ENCODE assay signal across 8 cellular contexts in genomic region chr20:48374041-48374907, GRCh38.
DNase-seq lines count a peak whose midpoint lies in the region; ATAC-seq, FAIRE-seq and TF ChIP-seq lines count a peak whose summit lies in the region.
"Not testable (repeated sequence)": the region's sequence is repeated elsewhere in the genome, so short reads cannot be mapped to it uniquely, and the experiment has no call there.

No MANE protein-coding gene starts in this region.

- TF ChIP-seq POLR2A in HepG2 (IDR thresholded peaks at IDR 0.05; ENCODE audit: insufficient read depth in 1 of 2, low read depth in 2 of 2, low read length in 2 of 2), result not testable (repeated sequence)

- peak overlapping the region; percentile 30 for H3K4me2 ChIP-seq in HepG2 (ENCODE audit: low read depth, low read length)

- in situ Hi-C loops in GM13977 (cut with MboI; ENCODE audit: low pct_unique_long_range_greater_than_20kb, low sequenced_read_pairs, unreplicated experiment); brain microvascular endothelial cell (cut with HindIII; ENCODE audit: low pct_ligation_motif_present, low sequenced_read_pairs): not testable (repeated sequence)
- in situ Hi-C loops in HepG2 (cut with HindIII; ENCODE audit: extremely low pct_ligation_motif_present, low pct_unique_long_range_greater_than_20kb), result loop anchor here (10.0 kb wide), 1 partner anchor 399 kb away; no protein-coding TSS in a partner anchor

- H2AFZ ChIP-seq in HepG2 (ENCODE audit: low read length), result not testable (repeated sequence)

- not testable (repeated sequence) for H3K4me3 ChIP-seq in brain microvascular endothelial cell (ENCODE audit: low read depth, low read length); HepG2 (replicated peaks in 1 of 3; ENCODE audit: insufficient read depth in 1 of 3, low read depth in 2 of 3, low read length in 3 of 3); pancreas

- H3K27me3 ChIP-seq in brain microvascular endothelial cell (replicated peaks); HepG2 (ENCODE audit: control insufficient read depth in 1 of 2, insufficient read depth in 2 of 2, low read length in 2 of 2); pancreas: not testable (repeated sequence)

- intact Hi-C loops in head of caudate nucleus (cut with DNase I); pancreas (cut with DNase I): not testable (repeated sequence)
- intact Hi-C loops in HepG2 (cut with micrococcal nuclease; ENCODE audit: unreplicated experiment), result loop anchor here (10.0 kb wide), 1 partner anchor 551 kb away; the partner anchor contains the start of gene ARFGEF2

- peak; percentile 37 for DNase-seq in GM13977 (ENCODE audit: low spot score)
- DNase-seq in NCI-H1092 treated with DMSO at 0.1 percent for 48 hours (lab: John Stamatoyannopoulos, UW), result peak; percentile 41
- DNase-seq in RWPE1 (ENCODE audit: low spot score), result peak; percentile 26
- DNase-seq in brain microvascular endothelial cell, result peak; percentile 7
- DNase-seq in head of caudate nucleus, result peak in 34 of 42 donors; percentile 15 to 69 (median 35)
- DNase-seq in HepG2 (ENCODE audit: low spot score), result not testable (repeated sequence)
- peak in 3 of 6 donors; percentile 13 to 48 (median 38) for DNase-seq in pancreas
- DNase-seq in ureter (ENCODE audit: low spot score), result peak; percentile 59

- H3K9ac ChIP-seq in HepG2 (ENCODE audit: insufficient read depth, low read depth, low read length), result peak overlapping the region; percentile 40

- not testable (repeated sequence) for H3K79me2 ChIP-seq in HepG2 (ENCODE audit: insufficient read depth, low read length)

- 88% methylated on average over 24 of the region's 26 CpGs for WGBS in HepG2 (ENCODE audit: low lambda C conversion rate)
- WGBS in pancreas, 2 donors, result 31 to 33% methylated on average over 26 of the region's 26 CpGs

- CTCF ChIA-PET in RWPE1 (lab: Yijun Ruan, JAX), result interaction anchor here (0.6 to 1.2 kb wide), 3 partner anchors 78 to 591 kb away, joined by 3 to 4 read pairs (median 3); no protein-coding TSS in a partner anchor
- CTCF ChIA-PET in HepG2 (lab: Yijun Ruan, JAX; ENCODE audit: low intra/inter-chr PET ratio, low total read pairs), result not testable (repeated sequence)

- TF ChIP-seq CTCF in GM13977 (IDR thresholded peaks at IDR 0.05; ENCODE audit: extremely low read depth, insufficient read depth, missing control alignments), result peak; percentile 38
- peak; percentile 68 for TF ChIP-seq CTCF in RWPE1 (conservative IDR thresholded peaks at IDR 0.05; ENCODE audit: low read depth)
- TF ChIP-seq CTCF in brain microvascular endothelial cell (IDR thresholded peaks at IDR 0.05; ENCODE audit: low read depth, low read length, missing control alignments); pancreas (IDR thresholded peaks at IDR 0.05): not testable (repeated sequence)
- TF ChIP-seq CTCF in HepG2 (CRISPR knock-in tag; IDR thresholded peaks at IDR 0.05), result peak; percentile 68

- not testable (repeated sequence) for H3K36me3 ChIP-seq in brain microvascular endothelial cell (replicated peaks); HepG2 (replicated peaks in 1 of 2; ENCODE audit: control insufficient read depth in 1 of 2, insufficient read depth in 2 of 2, low read length in 2 of 2); pancreas

- peaks cover 91% of the 10 kb centered on the region for H3K4me1 ChIP-seq in HepG2 (ENCODE audit: insufficient read depth, low read length)
- H3K4me1 ChIP-seq in pancreas, result not testable (repeated sequence)

- POLR2A ChIA-PET in RWPE1 (lab: Yijun Ruan, JAX; ENCODE audit: low non-redundant PET) (interaction anchor here (0.5 kb wide), 1 partner anchor 565 kb away, joined by 3 read pairs; no protein-coding TSS in a partner anchor), HepG2 (lab: Yijun Ruan, JAX) (interaction anchor here (1.1 to 5.0 kb wide), 5 partner anchors 10 to 78 kb away, joined by 3 to 35 read pairs (median 8); no protein-coding TSS in a partner anchor)

- TF ChIP-seq RAD21 in HepG2 (CRISPR knock-in tag; IDR thresholded peaks at IDR 0.05), result peak; percentile 52; the same call in 1 of the 2 replicates

- H4K20me1 ChIP-seq in HepG2 (ENCODE audit: insufficient read depth, low read length), result not testable (repeated sequence)

- H3K27ac ChIP-seq in RWPE1 (peak overlapping the region; percentile 73), HepG2 (ENCODE audit: extremely low read length, insufficient read depth, low read length) (peak overlapping the region; percentile 90), pancreas (peak overlapping the region in 2 of 4 donors; percentile 33 to 44)
- H3K27ac ChIP-seq in brain microvascular endothelial cell, result not testable (repeated sequence)

- BruUV-seq in HepG2 (replicated peaks; lab: Mats Ljungman, UMichigan), result not testable (repeated sequence)

- FAIRE-seq in HepG2 (lab: Jason Lieb, UNC); pancreas (lab: Jason Lieb, UNC): not testable (repeated sequence)

- ATAC-seq in HepG2 (peak; percentile 4; the same call in 2 of the 3 replicates), pancreas (peak; percentile 73 to 83 (median 81))

- not testable (repeated sequence) for H3K9me3 ChIP-seq in HepG2 (ENCODE audit: low read length); pancreas

- not testable (repeated sequence) for TF ChIP-seq EP300 in HepG2 (IDR thresholded peaks at IDR 0.05; ENCODE audit: low read depth in 2 of 2, low read length in 2 of 2)
- peak; percentile 45; the same call in 1 of the 2 replicates for TF ChIP-seq EP300 in HepG2 (CRISPR knock-in tag; IDR thresholded peaks at IDR 0.05; ENCODE audit: borderline replicate concordance)

TF ChIP-seq in HepG2, 621 proteins besides CTCF, POLR2A, EP300 and RAD21 (continues in another document):
- TF ChIP-seq ERF (CRISPR knock-in tag; IDR thresholded peaks at IDR 0.05) (peak; percentile 24; the same call in 1 of the 2 replicates), ZFX (CRISPR knock-in tag; IDR thresholded peaks at IDR 0.05; ENCODE audit: low read depth) (0 out of 2 replicates have a peak, but pooled peaks have one; percentile 25), ZBTB37 (CRISPR knock-in tag; IDR thresholded peaks at IDR 0.05) (0 out of 2 replicates have a peak, but pooled peaks have one; percentile 26), ZNF614 (CRISPR knock-in tag; IDR thresholded peaks at IDR 0.05; ENCODE audit: borderline replicate concordance) (0 out of 2 replicates have a peak, but pooled peaks have one; percentile 31), ZNF331 (CRISPR knock-in tag; IDR thresholded peaks at IDR 0.05) (peak; percentile 56), ZNF205 (CRISPR knock-in tag; IDR thresholded peaks at IDR 0.05) (0 out of 2 replicates have a peak, but pooled peaks have one; percentile 28), GATAD2A (CRISPR knock-in tag; IDR thresholded peaks at IDR 0.05) (peak; percentile 58; the same call in 1 of the 2 replicates), GABPB1 (CRISPR knock-in tag; IDR thresholded peaks at IDR 0.05) (peak; percentile 43; the same call in 1 of the 2 replicates), ZNF703 (CRISPR knock-in tag; IDR thresholded peaks at IDR 0.05; ENCODE audit: borderline replicate concordance) (0 out of 2 replicates have a peak, but pooled peaks have one; percentile 9), ZNF574 (CRISPR knock-in tag; IDR thresholded peaks at IDR 0.05) (peak; percentile 38; the same call in 1 of the 2 replicates)
